ENCODE assay signal across 1 cellular context in genomic region chr13:49436890-49437289, GRCh38.
TF ChIP-seq lines count a peak whose summit lies in the region.

No MANE protein-coding gene starts in this region.

TF ChIP-seq in WTC11, 78 proteins besides CTCF, POLR2A, EP300 and RAD21 (continued from another document):
- TF ChIP-seq ZNF532 (CRISPR knock-in tag; IDR thresholded peaks at IDR 0.05; ENCODE audit: borderline replicate concordance) (no peak), GTF2I (CRISPR knock-in tag; conservative IDR thresholded peaks at IDR 0.05) (no peak), ELF4 (CRISPR knock-in tag; IDR thresholded peaks at IDR 0.05; ENCODE audit: low read depth) (no peak), USF1 (CRISPR knock-in tag; IDR thresholded peaks at IDR 0.05) (no peak)
